Comparison of ENCODE assay signal across 8 cellular contexts in genomic region chr15:42456971-42457370, GRCh38. TPM values are rescaled to one million over a fixed set of nuclear protein-coding genes. Genes with fewer than 3 reads are reported as not detected.
DNase-seq lines count a peak whose midpoint lies in the region; ATAC-seq, FAIRE-seq and TF ChIP-seq lines count a peak whose summit lies in the region.

No MANE protein-coding gene starts in this region.

- no peak overlapping the region for H3K9ac ChIP-seq in SK-N-MC (ENCODE audit: insufficient read length)

- no peak overlapping the region for H2AFZ ChIP-seq in osteoblast (ENCODE audit: low read length)

- FAIRE-seq in RCC 7860 (lab: Jason Lieb, UNC), result no peak

- peaks cover 29% of the 10 kb centered on the region for H3K79me2 ChIP-seq in osteoblast (ENCODE audit: insufficient read depth, low read length)

- H3K4me3 ChIP-seq in SK-N-MC, result peak overlapping the region; percentile 73
- H3K4me3 ChIP-seq in fibroblast of the aortic adventitia (ENCODE audit: low read depth, low read length), result peak overlapping the region; percentile 67
- peak overlapping the region; percentile 62 for H3K4me3 ChIP-seq in osteoblast (ENCODE audit: insufficient read depth, low read length)

- peak overlapping the region; percentile 94 for H3K4me2 ChIP-seq in osteoblast (ENCODE audit: insufficient read depth, low read length)

- no peak for ATAC-seq in HG03571 (IDR thresholded peaks at IDR 0.05; ENCODE audit: unreplicated experiment)

- no peaks in the 10 kb centered on the region for H3K27me3 ChIP-seq in osteoblast (ENCODE audit: insufficient read depth, low read length)

- TF ChIP-seq CTCF in fibroblast of the aortic adventitia (IDR thresholded peaks at IDR 0.05; ENCODE audit: insufficient read depth, low read length) (no peak), osteoblast (IDR thresholded peaks at IDR 0.05; ENCODE audit: extremely low read depth, low read depth, low read length) (no peak)

- H4K20me1 ChIP-seq in osteoblast (ENCODE audit: insufficient read depth, low read length), result no peaks in the 10 kb centered on the region

- H3K36me3 ChIP-seq in SK-N-MC (ENCODE audit: insufficient read depth, low read length), result no peaks in the 10 kb centered on the region; the same call in 1 of the 2 replicates
- H3K36me3 ChIP-seq in osteoblast (ENCODE audit: insufficient read depth, low read length), result peaks cover 3% of the 10 kb centered on the region

- H3K9me3 ChIP-seq in SK-N-MC (ENCODE audit: low read depth, low read length) (no peaks in the 10 kb centered on the region), osteoblast (ENCODE audit: low read depth, low read length) (no peaks in the 10 kb centered on the region)

- peak; percentile 39 for DNase-seq in AG08395 (ENCODE audit: low spot score)
- DNase-seq in SK-N-MC (ENCODE audit: low read depth, low spot score), result no peak
- DNase-seq in fibroblast of the aortic adventitia (ENCODE audit: low read depth), result peak; percentile 43
- DNase-seq in osteoblast (ENCODE audit: insufficient read length, low spot score, missing footprints), result peak; percentile 75
- DNase-seq in SKM-1 treated with dmso at 0.1 percent for 144 hours (lab: John Stamatoyannopoulos, UW; ENCODE audit: unreplicated experiment), result no peak
- DNase-seq in RCC 7860 (ENCODE audit: low spot score), result no peak
- DNase-seq in stimulated activated CD4-positive, alpha-beta T cell treated with anti-CD3 and anti-CD28 coated beads, Interleukin-4, amount 100 ng/mL, for 4 hours, result no peak

- H3K4me1 ChIP-seq in osteoblast (ENCODE audit: insufficient read depth, low read length), result peaks cover 30% of the 10 kb centered on the region

- H3K27ac ChIP-seq in SK-N-MC (peak overlapping the region; percentile 97), osteoblast (ENCODE audit: low read depth, low read length) (peak overlapping the region; percentile 99)

RNA-seq across cellular contexts. Expression of gene ZNF106, which starts 34.0 kb away (rescaled TPM):
- total RNA-seq in fibroblast of the aortic adventitia (ENCODE audit: low replicate concordance) (72.8 and 203 TPM in 2 replicates), osteoblast (89.0 and 94.6 TPM in 2 replicates)

RNA-seq across cellular contexts. Expression of gene SNAP23, which starts 38.5 kb away (rescaled TPM):
- total RNA-seq in fibroblast of the aortic adventitia (ENCODE audit: low replicate concordance), result 39.8 and 87.4 TPM in 2 replicates
- 81.4 and 87.5 TPM in 2 replicates for total RNA-seq in osteoblast

Comparison
In these comparisons a context has a peak if more than half of its experiments do, and no peak if none do; other contexts are left out.
1. DNase-seq: peak in AG08395 (single experiment), fibroblast of the aortic adventitia (single experiment) and osteoblast (single experiment); none in SK-N-MC (single experiment), SKM-1 treated with dmso at 0.1 percent for 144 hours (single experiment), RCC 7860 (single experiment) and stimulated activated CD4-positive, alpha-beta T cell treated with anti-CD3 and anti-CD28 coated beads, Interleukin-4, amount 100 ng/mL, for 4 hours (0 of 2).
2. Peak in every context shown above with its lines, with median percentiles within 50 percentile points of each other: H3K4me3 ChIP-seq.